ENCODE assay signal across 8 cellular contexts in the genomic region with DNA sequence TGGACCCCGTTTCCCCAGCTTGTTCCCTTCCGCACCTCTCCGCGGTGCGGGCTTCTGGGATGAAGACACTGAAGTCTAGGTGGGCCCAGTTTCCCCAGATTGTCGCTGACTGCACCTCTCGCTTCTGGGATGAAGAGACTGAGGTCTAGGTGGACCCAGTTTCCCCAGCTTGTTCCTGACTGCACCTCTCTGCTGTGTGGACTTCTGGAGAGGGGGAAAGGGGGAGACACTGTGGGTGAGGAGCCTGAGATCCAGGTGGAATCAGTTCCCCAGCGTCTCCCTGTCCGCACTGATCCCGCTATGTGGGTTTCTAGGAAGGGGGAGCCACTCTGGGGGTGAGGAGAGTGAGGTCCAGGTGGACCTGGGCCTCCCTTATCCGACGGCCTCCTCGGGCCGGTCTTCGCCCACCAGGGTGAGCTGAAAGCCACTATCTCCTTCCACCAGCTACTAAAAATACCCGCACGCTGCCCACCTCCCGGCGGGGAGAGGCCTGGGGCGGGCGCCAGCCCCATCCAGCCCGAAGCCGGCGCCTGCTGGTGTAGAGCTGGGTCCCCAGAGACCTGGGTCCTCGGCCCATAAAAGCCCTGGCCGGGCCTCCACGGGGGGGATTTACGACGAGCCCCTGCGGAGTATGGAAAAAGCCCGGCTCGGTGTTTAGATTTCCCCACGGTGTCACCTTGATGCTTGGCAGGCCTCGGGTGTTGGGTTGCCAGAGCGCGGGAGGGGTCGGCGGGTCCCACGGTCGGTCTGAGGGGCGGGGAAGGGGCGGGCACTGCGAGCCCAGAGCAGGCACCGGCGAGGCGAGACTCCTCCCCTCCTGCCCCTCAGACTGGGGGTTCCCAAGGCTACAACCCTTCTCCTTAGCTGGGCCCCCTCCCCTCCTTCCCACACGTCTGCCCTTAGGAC. TPM values are rescaled to one million over a fixed set of nuclear protein-coding genes. Genes with fewer than 3 reads are reported as not detected.
A peak's percentile ranks its signal among the peaks of the same experiment; 100 is the strongest.
DNase-seq lines count a peak whose midpoint lies in the region; TF ChIP-seq lines count a peak whose summit lies in the region.

No MANE protein-coding gene starts in this region.

- DNase-seq in H7 (peak; percentile 95), SK-N-SH (peak; percentile 89), ureter (ENCODE audit: low spot score) (peak; percentile 68), occipital lobe (lab: John Stamatoyannopoulos, UW) (no peak), NCI-H2196 (lab: John Stamatoyannopoulos, UW; ENCODE audit: unreplicated experiment) (no peak)
- peak in 1 of 3 donors; percentile 2 for DNase-seq in effector memory CD4-positive, alpha-beta T cell

- H2AFZ ChIP-seq in ACC112 (ENCODE audit: low read length, unreplicated experiment) (peak overlapping the region; percentile 25), SK-N-SH (ENCODE audit: low read depth) (peak overlapping the region; percentile 85)

- no peaks in the 10 kb centered on the region for H3F3A ChIP-seq in SK-N-SH (replicated peaks; ENCODE audit: insufficient read depth)

- H3K27me3 ChIP-seq in ACC112 (ENCODE audit: insufficient read depth, low read length) (no peaks in the 10 kb centered on the region; the same call in 1 of the 2 replicates), H7 (ENCODE audit: control insufficient read depth, insufficient read depth, low read length) (no peaks in the 10 kb centered on the region), SK-N-SH (ENCODE audit: insufficient read depth) (no peaks in the 10 kb centered on the region), muscle layer of colon (ENCODE audit: control insufficient read depth in 1 of 2, insufficient read depth in 2 of 2, low read length in 2 of 2) (peaks cover 0 to 9% of the 10 kb centered on the region in 2 donors)
- H3K27me3 ChIP-seq in effector memory CD4-positive, alpha-beta T cell (replicated peaks; ENCODE audit: control insufficient read depth, insufficient read depth, low read length, poor library complexity, severe bottlenecking), result no peaks in the 10 kb centered on the region

- H3K4me2 ChIP-seq in SK-N-SH, result peak overlapping the region; percentile 94

- CTCF ChIA-PET in SK-N-SH (lab: Yijun Ruan, JAX), result interaction anchor here (0.7 to 3.6 kb wide), 12 partner anchors 11 to 194 kb away, joined by 3 to 31 read pairs (median 6); a partner anchor contains a TSS

- no peaks in the 10 kb centered on the region for H3K36me3 ChIP-seq in ACC112 (ENCODE audit: insufficient read depth, low read length)
- H3K36me3 ChIP-seq in H7 (replicated peaks; ENCODE audit: control insufficient read depth, insufficient read depth, low read length), result no peaks in the 10 kb centered on the region
- H3K36me3 ChIP-seq in SK-N-SH (replicated peaks in 1 of 2; ENCODE audit: control insufficient read depth in 1 of 2, insufficient read depth in 2 of 2, low read length in 1 of 2), result no peaks in the 10 kb centered on the region
- no peaks in the 10 kb centered on the region for H3K36me3 ChIP-seq in effector memory CD4-positive, alpha-beta T cell (ENCODE audit: control insufficient read depth, insufficient read depth, low read length)
- no peaks in the 10 kb centered on the region for H3K36me3 ChIP-seq in muscle layer of colon (ENCODE audit: insufficient read depth, low read length)

- H3K4me3 ChIP-seq in ACC112 (ENCODE audit: low read depth, low read length), result peak overlapping the region; percentile 85
- H3K4me3 ChIP-seq in H7 (ENCODE audit: insufficient read depth, low read depth, low read length), result peak overlapping the region; percentile 90
- H3K4me3 ChIP-seq in SK-N-SH (ENCODE audit: low read depth in 2 of 2, low read length in 1 of 2), result peak overlapping the region; percentile 63 to 67
- peak overlapping the region; percentile 42 for H3K4me3 ChIP-seq in effector memory CD4-positive, alpha-beta T cell (ENCODE audit: insufficient read depth, low read depth, low read length, poor library complexity, severe bottlenecking)
- H3K4me3 ChIP-seq in muscle layer of colon (ENCODE audit: low read depth in 1 of 2, low read length in 2 of 2), result peak overlapping the region; percentile 8 to 54

- 61% methylated on average over 10 of the region's 47 CpGs for WGBS in SK-N-SH (ENCODE audit: low lambda C conversion rate)

- POLR2A ChIA-PET in SK-N-SH (lab: Yijun Ruan, JAX), result interaction anchor here (0.6 to 2.8 kb wide), 21 partner anchors 12 to 404 kb away, joined by 3 to 15 read pairs (median 4); a partner anchor contains a TSS

- TF ChIP-seq CTCF in SK-N-SH (IDR thresholded peaks at IDR 0.05), result no peak

- no peak for TF ChIP-seq EP300 in SK-N-SH (IDR thresholded peaks at IDR 0.05; ENCODE audit: borderline replicate concordance in 1 of 2, low read depth in 1 of 2, low read length in 1 of 2)

- H3K9ac ChIP-seq in SK-N-SH, result peak overlapping the region; percentile 70
- H3K9ac ChIP-seq in muscle layer of colon (ENCODE audit: low read length), result peak overlapping the region; percentile 55

- peaks cover 2% of the 10 kb centered on the region for H3K4me1 ChIP-seq in ACC112 (ENCODE audit: control insufficient read depth, insufficient read depth, low read length, unreplicated experiment)
- peaks cover 0 to 28% of the 10 kb centered on the region in 2 experiments; a peak in 1 of 4 replicates for H3K4me1 ChIP-seq in SK-N-SH (ENCODE audit: control insufficient read depth in 1 of 2, insufficient read depth in 2 of 2, low read depth in 1 of 2, low read length in 1 of 2)
- H3K4me1 ChIP-seq in effector memory CD4-positive, alpha-beta T cell (ENCODE audit: control insufficient read depth, insufficient read depth, low read length, poor library complexity, severe bottlenecking), result peaks cover 12% of the 10 kb centered on the region
- H3K4me1 ChIP-seq in muscle layer of colon (ENCODE audit: insufficient read depth, low read length), result peaks cover 24% of the 10 kb centered on the region

- no peak for TF ChIP-seq RAD21 in SK-N-SH (IDR thresholded peaks at IDR 0.05; ENCODE audit: low read length)

- no peaks in the 10 kb centered on the region for H3K9me2 ChIP-seq in SK-N-SH

- H3K9me3 ChIP-seq in SK-N-SH (no peaks in the 10 kb centered on the region), muscle layer of colon (ENCODE audit: low read length) (no peaks in the 10 kb centered on the region)
- no peaks in the 10 kb centered on the region for H3K9me3 ChIP-seq in effector memory CD4-positive, alpha-beta T cell (ENCODE audit: control insufficient read depth, low read length)

- H3K79me2 ChIP-seq in ACC112 (ENCODE audit: control insufficient read depth, insufficient read depth, low read length, unreplicated experiment) (no peaks in the 10 kb centered on the region), SK-N-SH (ENCODE audit: insufficient read depth) (no peaks in the 10 kb centered on the region)

- no peaks in the 10 kb centered on the region for H4K20me1 ChIP-seq in SK-N-SH (ENCODE audit: insufficient read depth)

- H3K27ac ChIP-seq in ACC112 (ENCODE audit: low read depth, low read length), result peak overlapping the region; percentile 26
- peak overlapping the region; percentile 64 to 96 for H3K27ac ChIP-seq in SK-N-SH (ENCODE audit: low read depth in 2 of 2, low read length in 1 of 2)
- peak overlapping the region; percentile 65 for H3K27ac ChIP-seq in effector memory CD4-positive, alpha-beta T cell (ENCODE audit: insufficient read depth, low read length, poor library complexity, severe bottlenecking)
- peak overlapping the region; percentile 91 for H3K27ac ChIP-seq in muscle layer of colon (ENCODE audit: low read depth, low read length)

TF ChIP-seq in SK-N-SH, 30 proteins besides CTCF, POLR2A, EP300 and RAD21:
- TF ChIP-seq, protein P1, sequence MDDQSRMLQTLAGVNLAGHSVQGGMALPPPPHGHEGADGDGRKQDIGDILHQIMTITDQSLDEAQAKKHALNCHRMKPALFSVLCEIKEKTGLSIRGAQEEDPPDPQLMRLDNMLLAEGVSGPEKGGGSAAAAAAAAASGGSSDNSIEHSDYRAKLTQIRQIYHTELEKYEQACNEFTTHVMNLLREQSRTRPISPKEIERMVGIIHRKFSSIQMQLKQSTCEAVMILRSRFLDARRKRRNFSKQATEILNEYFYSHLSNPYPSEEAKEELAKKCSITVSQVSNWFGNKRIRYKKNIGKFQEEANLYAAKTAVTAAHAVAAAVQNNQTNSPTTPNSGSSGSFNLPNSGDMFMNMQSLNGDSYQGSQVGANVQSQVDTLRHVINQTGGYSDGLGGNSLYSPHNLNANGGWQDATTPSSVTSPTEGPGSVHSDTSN (IDR thresholded peaks at IDR 0.05), result peak; percentile 27; the same call in 1 of the 2 replicates
- 0 out of 2 replicates have a peak, but pooled peaks have one; percentile 28 for TF ChIP-seq POLR2AphosphoS5 (IDR thresholded peaks at IDR 0.05; ENCODE audit: low read depth, low read length)
- no peak for TF ChIP-seq FOXJ3 (CRISPR knock-in tag; IDR thresholded peaks at IDR 0.05)
- no peak for TF ChIP-seq ELF1 (IDR thresholded peaks at IDR 0.05)

RNA-seq across cellular contexts. Expression of a gene that starts 10.6 kb away (rescaled TPM):
- not detected in 2 replicates for total RNA-seq in H7 (2014; rRNA removed; shearing (Covaris generic))
- polyA plus RNA-seq in SK-N-SH (2012; rRNA removed), result not detected in 2 replicates
- polyA plus RNA-seq in SK-N-SH (2012; cell fraction: cytosol; rRNA removed), result not detected in 2 replicates
- polyA plus RNA-seq in SK-N-SH (2012; cell fraction: nucleus; rRNA removed), result not detected in 2 replicates
- total RNA-seq in ureter, result 4.7 TPM
- not detected for total RNA-seq in occipital lobe

RNA-seq across cellular contexts. Expression of a gene that starts 22.3 kb away (rescaled TPM):
- not detected in 2 replicates for total RNA-seq in H7 (2014; rRNA removed; shearing (Covaris generic))
- polyA plus RNA-seq in SK-N-SH (2012; rRNA removed), result not detected in 2 replicates
- polyA plus RNA-seq in SK-N-SH (2012; cell fraction: cytosol; rRNA removed), result not detected in 2 replicates
- not detected in 2 replicates for polyA plus RNA-seq in SK-N-SH (2012; cell fraction: nucleus; rRNA removed)
- 32.0 TPM for total RNA-seq in ureter
- total RNA-seq in occipital lobe, result not detected

RNA-seq across cellular contexts. Expression of a gene that starts 24.0 kb away (rescaled TPM):
- total RNA-seq in H7 (2014; rRNA removed; shearing (Covaris generic)), result 8.5 and 8.7 TPM in 2 replicates
- 0.54 and 0.99 TPM in 2 replicates for polyA plus RNA-seq in SK-N-SH (2012; rRNA removed)
- 0.31 and 0.77 TPM in 2 replicates for polyA plus RNA-seq in SK-N-SH (2012; cell fraction: cytosol; rRNA removed)
- polyA plus RNA-seq in SK-N-SH (2012; cell fraction: nucleus; rRNA removed), result 0.73 and 0.92 TPM in 2 replicates
- 1.0 TPM for total RNA-seq in ureter
- not detected for total RNA-seq in occipital lobe

RNA-seq across cellular contexts. Expression of a gene that starts 38.0 kb away (rescaled TPM):
- 50.8 and 52.4 TPM in 2 replicates for total RNA-seq in H7 (2014; rRNA removed; shearing (Covaris generic))
- polyA plus RNA-seq in SK-N-SH (2012; rRNA removed), result 44.0 and 45.2 TPM in 2 replicates
- 20.9 and 24.8 TPM in 2 replicates for polyA plus RNA-seq in SK-N-SH (2012; cell fraction: cytosol; rRNA removed)
- 151 and 182 TPM in 2 replicates for polyA plus RNA-seq in SK-N-SH (2012; cell fraction: nucleus; rRNA removed)
- total RNA-seq in ureter (41.2 TPM), occipital lobe (13.3 TPM)

RNA-seq across cellular contexts. Expression of a gene that starts 41.4 kb away (rescaled TPM):
- total RNA-seq in H7 (2014; rRNA removed; shearing (Covaris generic)), result 0.18 TPM in 1 of 2 replicates, not detected in the other
- not detected in 2 replicates for polyA plus RNA-seq in SK-N-SH (2012; rRNA removed)
- not detected in 2 replicates for polyA plus RNA-seq in SK-N-SH (2012; cell fraction: cytosol; rRNA removed)
- not detected in 2 replicates for polyA plus RNA-seq in SK-N-SH (2012; cell fraction: nucleus; rRNA removed)
- total RNA-seq in ureter (not detected), occipital lobe (not detected)

Comparison
In these comparisons a context has a peak if more than half of its experiments do, and no peak if none do; other contexts are left out.
1. H3K27ac ChIP-seq: peak in every context shown above with its lines; median percentile 91 in muscle layer of colon; 80 in SK-N-SH; 65 in effector memory CD4-positive, alpha-beta T cell; 26 in ACC112.
2. H3K4me3 ChIP-seq: peak in every context shown above with its lines; median percentile 90 in H7; 85 in ACC112; 65 in SK-N-SH; 42 in effector memory CD4-positive, alpha-beta T cell; 31 in muscle layer of colon.
3. DNase-seq: peak in H7 (single experiment), SK-N-SH (single experiment) and ureter (single experiment); none in occipital lobe (single experiment) and NCI-H2196 (single experiment).
4. RNA of a gene that starts 22.3 kb away (total RNA-seq): 32.0 TPM in ureter (single experiment); not detected in H7 and not detected in occipital lobe (single experiment); every median in the first group is over 10 times any median in the second.